In genomic region chr12:113887906-113888305, GRCh38 we compare ENCODE assay signal across 24 cellular contexts.
A peak's percentile ranks its signal among the peaks of the same experiment; 100 is the strongest.
DNase-seq lines count a peak whose midpoint lies in the region; ATAC-seq, FAIRE-seq and TF ChIP-seq lines count a peak whose summit lies in the region.
"Had no signal": no experiment of that assay in that cellular context is flagged by ENCODE, and none has a peak within 500 bp of the region (broad histone marks: within the 10 kb centered on the region; RNA-seq: fewer than 3 reads in every experiment).

No MANE protein-coding gene starts in this region.

- no peak for ATAC-seq in HepG2
- no peak for ATAC-seq in right lobe of liver
- ATAC-seq: HCT116 had no signal

- no peak overlapping the region for H3K56ac ChIP-seq in H9 (ENCODE audit: insufficient read length, low read depth, low read length)

- intact Hi-C loops in HepG2 (cut with micrococcal nuclease; ENCODE audit: unreplicated experiment) = no loop called here
- intact Hi-C loops in right lobe of liver (cut with DNase I) = no loop called here

- no peak overlapping the region for H2BK5ac ChIP-seq in H9 (ENCODE audit: insufficient read length, low read length)

- H3T11ph ChIP-seq in H9 (ENCODE audit: low read length) = no peak overlapping the region

- H3K23me2 ChIP-seq in H9 (ENCODE audit: insufficient read length, low read depth, low read length, poor library complexity, severe bottlenecking) = no peaks in the 10 kb centered on the region

- no peak overlapping the region for H4K91ac ChIP-seq in H9 (ENCODE audit: insufficient read length, low read depth, low read length)

- CTCF ChIA-PET in HepG2 (lab: Yijun Ruan, JAX; ENCODE audit: low intra/inter-chr PET ratio, low total read pairs) = no interaction called here

- peak overlapping the region in 2 of 3 experiments; percentile 7 to 22; a peak in 2 of 7 replicates for H3K27ac Mint-ChIP-seq in H9
- H3K27ac Mint-ChIP-seq: CD4-positive, alpha-beta memory T cell had no signal

- 0 out of 2 replicates have a peak overlapping the region, but pooled peaks have one; percentile 0 for H3K4me2 ChIP-seq in HepG2 (ENCODE audit: low read depth, low read length)
- H3K4me2 ChIP-seq in H9 (ENCODE audit: insufficient read depth, insufficient read length, low read length) = no peak overlapping the region

- H2AK5ac ChIP-seq in H9 (ENCODE audit: insufficient read length, low read length) = no peak overlapping the region

- H3K4me3 Mint-ChIP-seq in H9 = no peak overlapping the region
- H3K4me3 Mint-ChIP-seq: CD4-positive, alpha-beta memory T cell had no signal

- no peak overlapping the region for H4K5ac ChIP-seq in H9 (ENCODE audit: insufficient read length, low read depth, low read length)

- H3K9me3 Mint-ChIP-seq in H9 = peaks cover 7 to 14% of the 10 kb centered on the region in 2 experiments; a peak in 4 of 5 replicates
- H3K9me3 Mint-ChIP-seq: CD4-positive, alpha-beta memory T cell had no signal

- DNase-seq in NCI-H146 (lab: John Stamatoyannopoulos, UW) (peak; percentile 37), NCI-H146 treated with DMSO at 0.1 percent for 48 hours (lab: John Stamatoyannopoulos, UW; ENCODE audit: unreplicated experiment) (no peak), HepG2 (ENCODE audit: low spot score) (peak; percentile 46), right lobe of liver (no peak), H9 (no peak), islet precursor cell (peak; percentile 91), AG08396 (ENCODE audit: low spot score) (no peak), brain microvascular endothelial cell (no peak)
- DNase-seq: AML-193; BE2C; C1 segment of cervical spinal cord; Calu3; CD4-positive, alpha-beta memory T cell; COR-L47; DMS53; DMS79 treated with DMSO at 0.1 percent for 48 hours; GM23248; H7 had no signal

- TF ChIP-seq RAD21 in HepG2 (CRISPR knock-in tag; IDR thresholded peaks at IDR 0.05) = no peak

- no peaks in the 10 kb centered on the region for H3K79me2 ChIP-seq in HepG2 (ENCODE audit: insufficient read depth, low read length)
- no peaks in the 10 kb centered on the region for H3K79me2 ChIP-seq in H9 (ENCODE audit: insufficient read depth, low read length)

- H3K4me1 Mint-ChIP-seq in H9 = peaks cover 13 to 26% of the 10 kb centered on the region in 2 experiments
- H3K4me1 Mint-ChIP-seq: CD4-positive, alpha-beta memory T cell had no signal

- no peak for TF ChIP-seq POLR2A in HepG2 (IDR thresholded peaks at IDR 0.05; ENCODE audit: insufficient read depth in 1 of 2, low read depth in 2 of 2, low read length in 2 of 2)
- TF ChIP-seq POLR2A in right lobe of liver (IDR thresholded peaks at IDR 0.05) = no peak

- H3K79me1 ChIP-seq in H9 (ENCODE audit: insufficient read depth, low read depth, low read length, poor library complexity, severe bottlenecking) = no peaks in the 10 kb centered on the region

- H3K14ac ChIP-seq in H9 (ENCODE audit: insufficient read depth, low read length) = no peak overlapping the region

- H4K8ac ChIP-seq in H9 (replicated peaks; ENCODE audit: insufficient read length, low read depth, low read length) = no peak overlapping the region

- POLR2A ChIA-PET in HepG2 (lab: Yijun Ruan, JAX) = no interaction called here

- H3K9me3 ChIP-seq in HepG2 (ENCODE audit: low read length) (no peaks in the 10 kb centered on the region), right lobe of liver (no peaks in the 10 kb centered on the region), H9 (ENCODE audit: control insufficient read depth, low read depth, low read length) (no peaks in the 10 kb centered on the region)
- H3K9me3 ChIP-seq: BE2C had no signal

- H2AFZ ChIP-seq in HepG2 (ENCODE audit: low read length) = no peak overlapping the region
- no peak overlapping the region for H2AFZ ChIP-seq in H9 (ENCODE audit: low read length)
- H2AFZ ChIP-seq: GM23248 had no signal

- H2BK15ac ChIP-seq in H9 (ENCODE audit: low read depth, low read length) = no peak overlapping the region

- no peak overlapping the region for H3K18ac ChIP-seq in H9 (ENCODE audit: insufficient read length, low read depth, low read length)

- H3K4ac ChIP-seq in H9 (ENCODE audit: low read depth, low read length) = no peak overlapping the region

- H4K20me1 ChIP-seq in HepG2 (ENCODE audit: insufficient read depth, low read length) (no peaks in the 10 kb centered on the region; the same call in 1 of the 2 replicates), H9 (ENCODE audit: control insufficient read depth, insufficient read depth, insufficient read length) (peaks cover 3% of the 10 kb centered on the region)

- TF ChIP-seq CTCF in HepG2 (CRISPR knock-in tag; IDR thresholded peaks at IDR 0.05) = no peak
- TF ChIP-seq CTCF in right lobe of liver (IDR thresholded peaks at IDR 0.05) = no peak
- TF ChIP-seq CTCF in H9 (conservative IDR thresholded peaks at IDR 0.05) = no peak
- TF ChIP-seq CTCF in brain microvascular endothelial cell (IDR thresholded peaks at IDR 0.05; ENCODE audit: low read depth, low read length, missing control alignments) = no peak

- peaks cover 0 to 10% of the 10 kb centered on the region in 2 experiments for H3K36me3 ChIP-seq in HepG2 (replicated peaks in 1 of 2; ENCODE audit: control insufficient read depth in 1 of 2, insufficient read depth in 2 of 2, low read length in 2 of 2)
- H3K36me3 ChIP-seq in right lobe of liver = no peaks in the 10 kb centered on the region
- no peaks in the 10 kb centered on the region for H3K36me3 ChIP-seq in brain microvascular endothelial cell (replicated peaks)
- H3K36me3 ChIP-seq: BE2C had no signal

- no peak overlapping the region for H2BK20ac ChIP-seq in H9 (ENCODE audit: low read depth, low read length, poor library complexity, severe bottlenecking)

- H3K9ac ChIP-seq in HepG2 (ENCODE audit: insufficient read depth, low read depth, low read length) (no peak overlapping the region), H9 (ENCODE audit: extremely low read depth, insufficient read length, low read length) (no peak overlapping the region)
- H3K9ac ChIP-seq: GM23248 had no signal

- no peak overlapping the region for H3K23ac ChIP-seq in H9 (ENCODE audit: insufficient read length, low read depth, low read length)

- peaks cover 15 to 22% (median 20%) of the 10 kb centered on the region in 3 experiments; a peak in 6 of 7 replicates for H3K36me3 Mint-ChIP-seq in H9 (ENCODE audit: insufficient read depth in 1 of 3, low read depth in 3 of 3)

- peaks cover 18% of the 10 kb centered on the region for H3K4me1 ChIP-seq in HepG2 (ENCODE audit: insufficient read depth, low read length)
- H3K4me1 ChIP-seq in right lobe of liver = no peaks in the 10 kb centered on the region
- H3K4me1 ChIP-seq in H9 (ENCODE audit: insufficient read depth, low read length) = no peaks in the 10 kb centered on the region

- H3K27me3 Mint-ChIP-seq in H9 (ENCODE audit: low read depth) = no peaks in the 10 kb centered on the region
- H3K27me3 Mint-ChIP-seq: CD4-positive, alpha-beta memory T cell had no signal

- H3K4me3 ChIP-seq in HepG2 (replicated peaks in 1 of 3; ENCODE audit: insufficient read depth in 1 of 3, low read depth in 2 of 3, low read length in 3 of 3) (no peak overlapping the region), right lobe of liver (no peak overlapping the region), brain microvascular endothelial cell (ENCODE audit: low read depth, low read length) (no peak overlapping the region)
- H3K4me3 ChIP-seq: GM23248 had no signal

- H3K27ac ChIP-seq in HepG2 (ENCODE audit: extremely low read length, insufficient read depth, low read length) (peak overlapping the region; percentile 43), right lobe of liver (no peak overlapping the region), H9 (ENCODE audit: insufficient read length, low read depth, low read length) (no peak overlapping the region), brain microvascular endothelial cell (no peak overlapping the region)
- H3K27ac ChIP-seq: 22Rv1, GM23248 had no signal

- H2BK120ac ChIP-seq in H9 (ENCODE audit: low read depth, low read length, poor library complexity, severe bottlenecking) = no peak overlapping the region

- no peaks in the 10 kb centered on the region for H3K27me3 ChIP-seq in HepG2 (ENCODE audit: control insufficient read depth in 1 of 2, insufficient read depth in 2 of 2, low read length in 2 of 2)
- no peaks in the 10 kb centered on the region for H3K27me3 ChIP-seq in right lobe of liver
- no peaks in the 10 kb centered on the region for H3K27me3 ChIP-seq in H9 (ENCODE audit: insufficient read depth, low read length)
- H3K27me3 ChIP-seq in brain microvascular endothelial cell (replicated peaks) = no peaks in the 10 kb centered on the region
- H3K27me3 ChIP-seq: BE2C had no signal

- no TSS peak for BruUV-seq in HepG2 (replicated peaks; lab: Mats Ljungman, UMichigan)

- no peak overlapping the region for H2BK12ac ChIP-seq in H9 (ENCODE audit: insufficient read length, low read depth, low read length)

- no peak for FAIRE-seq in HepG2 (lab: Jason Lieb, UNC)
- FAIRE-seq: A204.1, G401.6, GM12892, H1 had no signal

- 68% methylated on average over 3 of the region's 3 CpGs for WGBS in HepG2 (ENCODE audit: low lambda C conversion rate)
- WGBS in right lobe of liver (ENCODE audit: insufficient coverage, low coverage, low lambda C conversion rate, missing lambda C conversion rate) = 93% methylated on average over 3 of the region's 3 CpGs
- no CpG with 5 or more reads among the region's 3 CpGs for WGBS in H9 (ENCODE audit: extremely low coverage, insufficient read length, low lambda C conversion rate)

- in situ Hi-C loops in HepG2 (cut with HindIII; ENCODE audit: extremely low pct_ligation_motif_present, low pct_unique_long_range_greater_than_20kb) (no loop called here), brain microvascular endothelial cell (cut with HindIII; ENCODE audit: low pct_ligation_motif_present, low sequenced_read_pairs) (no loop called here)

- TF ChIP-seq EP300 in HepG2 (IDR thresholded peaks at IDR 0.05; ENCODE audit: low read depth in 2 of 2, low read length in 2 of 2) (no peak), HepG2 (CRISPR knock-in tag; IDR thresholded peaks at IDR 0.05; ENCODE audit: borderline replicate concordance) (no peak)

TF ChIP-seq in HepG2, 621 proteins besides CTCF, POLR2A, EP300 and RAD21 (continues in another document):
- TF ChIP-seq ZBTB21 (CRISPR knock-in tag; IDR thresholded peaks at IDR 0.05) (0 out of 2 replicates have a peak, but pooled peaks have one; percentile 62), HIC2 (CRISPR knock-in tag; IDR thresholded peaks at IDR 0.05; ENCODE audit: low read depth) (no peak)

Comparison
In these comparisons a context has a peak if more than half of its experiments do, and no peak if none do; other contexts are left out.
1. DNase-seq: peak in NCI-H146 (single experiment), HepG2 (single experiment) and islet precursor cell (single experiment); none in NCI-H146 treated with DMSO at 0.1 percent for 48 hours (single experiment), right lobe of liver (0 of 3), H9 (single experiment), AG08396 (single experiment) and brain microvascular endothelial cell (single experiment).